ENCODE assay signal across 10 cellular contexts in the genomic region with DNA sequence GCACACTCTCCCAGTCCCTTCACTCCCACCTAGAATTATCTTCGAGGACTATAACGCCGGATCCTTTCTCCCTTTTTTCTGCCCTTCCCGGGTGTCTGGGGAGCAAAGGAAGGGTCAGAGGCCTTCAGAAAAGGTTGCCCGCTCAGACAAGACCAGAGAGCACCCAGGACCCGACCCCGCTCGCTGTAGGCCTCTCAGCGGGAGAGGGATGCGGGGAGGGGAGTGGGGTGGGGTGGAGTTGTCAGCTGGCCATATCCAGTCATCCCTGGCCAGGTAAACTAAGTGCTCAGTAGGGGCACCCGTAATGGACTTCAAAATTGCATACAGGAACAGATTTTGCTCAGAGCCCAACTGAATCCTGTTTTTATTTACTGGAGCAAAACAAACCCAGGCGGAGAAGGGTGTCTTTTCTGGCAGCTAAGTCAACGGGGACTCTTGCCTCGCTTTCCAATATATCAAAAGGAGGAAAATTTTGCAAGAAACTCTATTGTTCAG.
DNase-seq lines count a peak whose midpoint lies in the region; ATAC-seq, FAIRE-seq and TF ChIP-seq lines count a peak whose summit lies in the region.
"Had no signal": no experiment of that assay in that cellular context is flagged by ENCODE, and none has a peak within 500 bp of the region (broad histone marks: within the 10 kb centered on the region; RNA-seq: fewer than 3 reads in every experiment).

No MANE protein-coding gene starts in this region.

- DNase-seq in SHP77 (lab: John Stamatoyannopoulos, UW) (peak; percentile 57 to 66), SHP77 treated with DMSO at 0.1 percent for 48 hours (lab: John Stamatoyannopoulos, UW) (no peak), UCSD-AML1 (lab: John Stamatoyannopoulos, UW; ENCODE audit: unreplicated experiment) (peak; percentile 1), kidney (peak; percentile 43), upper lobe of right lung (no peak), cerebellar nuclear complex (lab: John Stamatoyannopoulos, UW) (no peak)
- DNase-seq in stimulated activated naive CD8-positive, alpha-beta T cell treated with anti-CD3 and anti-CD28 coated beads, Interleukin-15, amount 100 ng/mL, for 72 hours = no peak
- DNase-seq: T-cell had no signal

- H3K27me3 ChIP-seq in upper lobe of right lung = peaks cover 18% of the 10 kb centered on the region

- peaks cover 39% of the 10 kb centered on the region for H3K27me3 Mint-ChIP-seq in stimulated activated naive CD8-positive, alpha-beta T cell treated with anti-CD3 and anti-CD28 coated beads, Interleukin-15, amount 100 ng/mL, for 72 hours

- H3K4me1 Mint-ChIP-seq in stimulated activated naive CD8-positive, alpha-beta T cell treated with anti-CD3 and anti-CD28 coated beads, Interleukin-15, amount 100 ng/mL, for 72 hours = peaks cover 11% of the 10 kb centered on the region

- H3K27ac ChIP-seq in kidney (ENCODE audit: low read depth in 2 of 2, low read length in 2 of 2) (no peak overlapping the region), upper lobe of right lung (no peak overlapping the region)
- H3K27ac ChIP-seq: uterus had no signal

- H3K4me3 Mint-ChIP-seq in stimulated activated naive CD8-positive, alpha-beta T cell treated with anti-CD3 and anti-CD28 coated beads, Interleukin-15, amount 100 ng/mL, for 72 hours = no peak overlapping the region
- H3K4me3 Mint-ChIP-seq: T-cell had no signal

- peak; percentile 13 for ATAC-seq in upper lobe of right lung
- no peak for ATAC-seq in GM21367 (IDR thresholded peaks at IDR 0.05; ENCODE audit: unreplicated experiment)
- no peak for ATAC-seq in stimulated activated naive CD8-positive, alpha-beta T cell treated with anti-CD3 and anti-CD28 coated beads, Interleukin-15, amount 100 ng/mL, for 72 hours
- ATAC-seq: T-cell had no signal

- H3K36me3 ChIP-seq in kidney (ENCODE audit: control insufficient read depth in 1 of 2, insufficient read depth in 2 of 2, low read length in 2 of 2) (no peaks in the 10 kb centered on the region), upper lobe of right lung (no peaks in the 10 kb centered on the region)
- H3K36me3 ChIP-seq: uterus had no signal

- no peak for FAIRE-seq in kidney (lab: Jason Lieb, UNC)

- H3K4me3 ChIP-seq in kidney (ENCODE audit: low read length in 2 of 2) (no peak overlapping the region), upper lobe of right lung (no peak overlapping the region)

- intact Hi-C loops in kidney (cut with DNase I) (no loop called here), upper lobe of right lung (cut with DNase I) (no loop called here)

- peaks cover 0 to 4% of the 10 kb centered on the region in 2 donors for H3K9me3 Mint-ChIP-seq in stimulated activated naive CD8-positive, alpha-beta T cell treated with anti-CD3 and anti-CD28 coated beads, Interleukin-15, amount 100 ng/mL, for 72 hours

- H3K9ac ChIP-seq in kidney (ENCODE audit: low read length in 2 of 2) = no peak overlapping the region

- H3K9me3 ChIP-seq in kidney (ENCODE audit: control insufficient read depth in 1 of 2, low read length in 2 of 2) = no peaks in the 10 kb centered on the region
- no peaks in the 10 kb centered on the region for H3K9me3 ChIP-seq in upper lobe of right lung
- H3K9me3 ChIP-seq: uterus had no signal

- H3K27ac Mint-ChIP-seq in stimulated activated naive CD8-positive, alpha-beta T cell treated with anti-CD3 and anti-CD28 coated beads, Interleukin-15, amount 100 ng/mL, for 72 hours = no peak overlapping the region
- H3K27ac Mint-ChIP-seq: T-cell had no signal

- TF ChIP-seq CTCF in kidney (IDR thresholded peaks at IDR 0.05; ENCODE audit: borderline replicate concordance, extremely low read depth, insufficient read depth) (no peak), upper lobe of right lung (IDR thresholded peaks at IDR 0.05) (no peak)

- H3K4me1 ChIP-seq in kidney (ENCODE audit: control insufficient read depth in 1 of 2, insufficient read depth in 1 of 2, low read depth in 1 of 2, low read length in 2 of 2) (no peaks in the 10 kb centered on the region), upper lobe of right lung (no peaks in the 10 kb centered on the region)
- H3K4me1 ChIP-seq: uterus had no signal

Comparison
In these comparisons a context has a peak if more than half of its experiments do, and no peak if none do; other contexts are left out.
1. DNase-seq: peak in SHP77 (2 of 2), UCSD-AML1 (single experiment) and kidney (single experiment); none in SHP77 treated with DMSO at 0.1 percent for 48 hours (single experiment), upper lobe of right lung (single experiment), cerebellar nuclear complex (0 of 2) and stimulated activated naive CD8-positive, alpha-beta T cell treated with anti-CD3 and anti-CD28 coated beads, Interleukin-15, amount 100 ng/mL, for 72 hours (0 of 2).